ENCODE assay signal across 17 cellular contexts in the genomic region with DNA sequence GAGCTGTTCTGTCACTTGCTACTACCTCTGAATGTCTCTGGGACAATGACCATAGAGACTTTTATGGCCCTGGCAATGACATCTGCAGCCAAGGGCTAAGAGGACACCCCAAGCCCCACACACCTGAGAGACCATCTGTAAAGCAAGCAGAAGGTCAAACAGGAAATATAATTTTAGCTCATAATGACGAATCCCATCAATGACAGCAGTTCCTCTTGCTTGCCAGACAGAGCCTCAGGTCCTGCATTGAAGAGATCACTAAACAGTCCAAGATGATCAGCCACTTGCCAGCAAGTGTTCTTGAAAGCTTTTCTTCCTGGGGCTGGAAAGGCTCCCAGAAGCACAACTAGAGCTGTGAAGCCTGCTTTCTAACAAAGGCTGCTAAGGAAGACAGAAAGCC.
"Had no signal": no experiment of that assay in that cellular context is flagged by ENCODE, and none has a peak within 500 bp of the region (broad histone marks: within the 10 kb centered on the region; RNA-seq: fewer than 3 reads in every experiment).

No MANE protein-coding gene starts in this region.

- DNase-seq: dermis blood vessel endothelial cell; esophagus squamous epithelium; foreskin fibroblast; immature natural killer cell; left lung; lower lobe of right lung; natural killer cell; sigmoid colon; stimulated activated CD4-positive, alpha-beta T cell treated with anti-CD3 and anti-CD28 coated beads, Interleukin-2, amount 100 ng/mL, for 24 hours; stimulated activated CD4-positive, alpha-beta T cell treated with anti-CD3 and anti-CD28 coated beads, Interleukin-4, amount 100 ng/mL, for 4 hours; stimulated activated naive B cell treated with anti-CD40 and anti-IgM and Interleukin-4, amounts not matched to agents 10 μg/mL and 1 μg/mL and 100 μg/mL, for 72 hours; stimulated activated naive CD8-positive, alpha-beta T cell treated with anti-CD3 and anti-CD28 coated beads, Interleukin-15, amount 100 ng/mL, for 72 hours; trophoblast cell had no signal

- H3K27ac ChIP-seq: esophagus squamous epithelium, gastroesophageal sphincter, left lung, lower lobe of right lung, right atrium auricular region, sigmoid colon, skin epidermis, thoracic aorta had no signal

- H3K4me3 ChIP-seq: esophagus squamous epithelium, gastroesophageal sphincter, left lung, lower lobe of right lung, right atrium auricular region, sigmoid colon, skin epidermis, thoracic aorta had no signal

- H3K27me3 ChIP-seq: gastroesophageal sphincter, left lung, right atrium auricular region, sigmoid colon had no signal

- H3K4me1 ChIP-seq: esophagus squamous epithelium, left lung, lower lobe of right lung, right atrium auricular region had no signal

- H3K36me3 ChIP-seq: esophagus squamous epithelium, gastroesophageal sphincter, left lung, lower lobe of right lung, right atrium auricular region, sigmoid colon, thoracic aorta had no signal
